In the genomic region with DNA sequence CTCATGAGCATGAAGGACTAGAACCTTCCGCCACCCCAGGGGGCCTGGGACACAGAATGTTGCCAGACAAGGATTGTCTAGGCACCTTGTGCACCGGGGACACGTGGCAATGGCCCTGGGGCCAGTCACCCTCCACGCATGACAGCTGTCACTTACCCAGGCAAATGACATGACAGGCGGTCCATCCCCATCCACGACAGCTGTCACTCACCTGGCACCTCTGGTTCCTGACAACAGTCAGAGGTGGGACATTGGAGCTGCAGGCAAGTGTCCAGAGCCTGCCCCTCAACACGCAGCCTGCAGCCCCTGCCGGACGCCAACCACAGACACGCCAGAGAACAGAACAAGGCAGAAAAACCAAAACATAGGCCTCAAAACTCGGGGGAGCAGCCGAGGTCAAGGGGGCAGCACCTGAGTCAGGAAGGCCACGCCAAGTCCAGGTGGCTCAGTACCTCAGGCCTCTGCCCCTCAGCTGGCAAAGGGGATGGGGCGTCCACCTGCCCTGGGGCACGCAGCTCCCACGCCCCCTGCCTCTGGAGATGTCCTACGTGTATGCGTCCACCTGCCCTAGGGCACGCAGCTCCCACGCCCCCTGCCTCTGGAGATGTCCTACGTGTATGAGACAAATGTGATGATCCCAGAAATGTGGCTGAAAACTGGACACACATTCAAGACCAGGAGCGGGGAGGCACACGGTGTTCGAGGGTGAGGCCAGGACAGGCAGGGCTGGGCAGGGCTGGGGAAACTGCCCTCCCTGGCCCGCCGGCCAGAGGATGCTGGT, we compare ENCODE assay signal across 1 cellular context.
TF ChIP-seq lines count a peak whose summit lies in the region.

No MANE protein-coding gene starts in this region.

TF ChIP-seq in SK-N-SH, 30 proteins besides CTCF, POLR2A, EP300 and RAD21 (continued from another document):
- TF ChIP-seq SIN3A (IDR thresholded peaks at IDR 0.05; ENCODE audit: borderline replicate concordance, low read depth, low read length) = no peak
- no peak for TF ChIP-seq JUND (IDR thresholded peaks at IDR 0.05)
- no peak for TF ChIP-seq MXI1 (IDR thresholded peaks at IDR 0.05; ENCODE audit: low read depth, low read length)
- TF ChIP-seq USF2 (IDR thresholded peaks at IDR 0.05; ENCODE audit: borderline replicate concordance, low read depth, low read length) = no peak
- TF ChIP-seq FOSL2 (IDR thresholded peaks at IDR 0.05; ENCODE audit: borderline replicate concordance, low read depth) = no peak
- no peak for TF ChIP-seq REST (IDR thresholded peaks at IDR 0.05; ENCODE audit: low read depth, low read length)
- no peak for TF ChIP-seq TAF1 (IDR thresholded peaks at IDR 0.05; ENCODE audit: borderline replicate concordance, low read depth, low read length)
- TF ChIP-seq ZBTB33 (IDR thresholded peaks at IDR 0.05; ENCODE audit: borderline replicate concordance, low read depth) = no peak
- TF ChIP-seq CHD2 (IDR thresholded peaks at IDR 0.05; ENCODE audit: low read length, partially characterized antibody) = no peak
- TF ChIP-seq NRF1 (IDR thresholded peaks at IDR 0.05; ENCODE audit: low read depth, low read length) = no peak
- no peak for TF ChIP-seq FOXJ3 (CRISPR knock-in tag; IDR thresholded peaks at IDR 0.05)
- no peak for TF ChIP-seq EZH2phosphoT487 (IDR thresholded peaks at IDR 0.05; ENCODE audit: borderline replicate concordance, low read depth)
- TF ChIP-seq, protein P1, sequence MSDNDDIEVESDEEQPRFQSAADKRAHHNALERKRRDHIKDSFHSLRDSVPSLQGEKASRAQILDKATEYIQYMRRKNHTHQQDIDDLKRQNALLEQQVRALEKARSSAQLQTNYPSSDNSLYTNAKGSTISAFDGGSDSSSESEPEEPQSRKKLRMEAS (IDR thresholded peaks at IDR 0.05; ENCODE audit: low read depth) = no peak
- TF ChIP-seq MEF2A (IDR thresholded peaks at IDR 0.05; ENCODE audit: borderline replicate concordance, low read depth) = no peak
